In the genomic region with DNA sequence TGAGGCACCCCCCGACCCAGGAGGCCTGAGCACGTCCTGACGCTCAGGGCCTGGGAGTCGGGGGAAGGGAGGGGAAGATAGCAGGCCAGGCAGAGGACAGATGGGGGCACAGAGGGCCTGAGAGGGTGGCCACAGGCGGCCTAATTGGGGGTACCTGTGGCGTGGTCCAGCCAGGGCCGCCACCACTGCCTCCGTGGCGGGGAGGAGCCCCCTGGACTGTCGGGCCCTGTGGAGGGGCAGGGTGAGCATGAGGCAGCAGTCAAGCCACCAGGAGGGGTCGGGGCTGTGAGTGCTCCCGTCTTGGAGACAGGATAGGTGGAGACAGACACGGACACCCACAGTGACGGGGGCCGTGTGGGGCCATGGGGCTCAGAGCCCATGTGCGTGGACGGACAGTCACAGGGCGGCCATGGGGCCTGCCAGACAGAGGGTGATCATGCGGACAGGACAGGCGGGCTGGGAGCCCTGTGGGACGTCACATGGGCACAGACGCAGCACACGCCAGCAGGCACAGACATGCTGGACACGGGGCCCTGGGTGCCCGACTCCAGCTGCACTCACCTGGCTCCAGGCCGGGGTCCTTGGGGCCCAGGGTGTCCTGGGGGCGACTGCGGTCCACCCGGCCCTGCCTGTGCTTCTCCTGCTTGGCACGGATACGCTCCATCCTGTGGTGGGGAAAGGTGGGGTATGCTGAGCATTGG, we compare ENCODE assay signal across 3 cellular contexts.
TF ChIP-seq lines count a peak whose summit lies in the region.

No MANE protein-coding gene starts in this region.

TF ChIP-seq in SK-N-SH, 30 proteins besides CTCF, POLR2A, EP300 and RAD21 (continues in another document):
- no peak for TF ChIP-seq YY1 (IDR thresholded peaks at IDR 0.05; ENCODE audit: low read depth)
- TF ChIP-seq, protein P1, sequence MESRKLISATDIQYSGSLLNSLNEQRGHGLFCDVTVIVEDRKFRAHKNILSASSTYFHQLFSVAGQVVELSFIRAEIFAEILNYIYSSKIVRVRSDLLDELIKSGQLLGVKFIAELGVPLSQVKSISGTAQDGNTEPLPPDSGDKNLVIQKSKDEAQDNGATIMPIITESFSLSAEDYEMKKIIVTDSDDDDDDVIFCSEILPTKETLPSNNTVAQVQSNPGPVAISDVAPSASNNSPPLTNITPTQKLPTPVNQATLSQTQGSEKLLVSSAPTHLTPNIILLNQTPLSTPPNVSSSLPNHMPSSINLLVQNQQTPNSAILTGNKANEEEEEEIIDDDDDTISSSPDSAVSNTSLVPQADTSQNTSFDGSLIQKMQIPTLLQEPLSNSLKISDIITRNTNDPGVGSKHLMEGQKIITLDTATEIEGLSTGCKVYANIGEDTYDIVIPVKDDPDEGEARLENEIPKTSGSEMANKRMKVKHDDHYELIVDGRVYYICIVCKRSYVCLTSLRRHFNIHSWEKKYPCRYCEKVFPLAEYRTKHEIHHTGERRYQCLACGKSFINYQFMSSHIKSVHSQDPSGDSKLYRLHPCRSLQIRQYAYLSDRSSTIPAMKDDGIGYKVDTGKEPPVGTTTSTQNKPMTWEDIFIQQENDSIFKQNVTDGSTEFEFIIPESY (IDR thresholded peaks at IDR 0.05; ENCODE audit: borderline replicate concordance, low read depth), result no peak
- no peak for TF ChIP-seq RCOR1 (IDR thresholded peaks at IDR 0.05; ENCODE audit: low read length)
- TF ChIP-seq CHD2 (IDR thresholded peaks at IDR 0.05; ENCODE audit: low read length, partially characterized antibody), result no peak
- TF ChIP-seq MAX (IDR thresholded peaks at IDR 0.05; ENCODE audit: low read depth), result no peak
- TF ChIP-seq TAF1 (IDR thresholded peaks at IDR 0.05; ENCODE audit: borderline replicate concordance, low read depth, low read length), result no peak
- no peak for TF ChIP-seq FOXM1 (IDR thresholded peaks at IDR 0.05; ENCODE audit: low read depth)
- TF ChIP-seq, protein P2, sequence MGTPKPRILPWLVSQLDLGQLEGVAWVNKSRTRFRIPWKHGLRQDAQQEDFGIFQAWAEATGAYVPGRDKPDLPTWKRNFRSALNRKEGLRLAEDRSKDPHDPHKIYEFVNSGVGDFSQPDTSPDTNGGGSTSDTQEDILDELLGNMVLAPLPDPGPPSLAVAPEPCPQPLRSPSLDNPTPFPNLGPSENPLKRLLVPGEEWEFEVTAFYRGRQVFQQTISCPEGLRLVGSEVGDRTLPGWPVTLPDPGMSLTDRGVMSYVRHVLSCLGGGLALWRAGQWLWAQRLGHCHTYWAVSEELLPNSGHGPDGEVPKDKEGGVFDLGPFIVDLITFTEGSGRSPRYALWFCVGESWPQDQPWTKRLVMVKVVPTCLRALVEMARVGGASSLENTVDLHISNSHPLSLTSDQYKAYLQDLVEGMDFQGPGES (IDR thresholded peaks at IDR 0.05; ENCODE audit: low read depth, low read length), result no peak
- TF ChIP-seq RXRA (IDR thresholded peaks at IDR 0.05; ENCODE audit: borderline replicate concordance, low read depth), result no peak
- no peak for TF ChIP-seq TEAD4 (IDR thresholded peaks at IDR 0.05; ENCODE audit: borderline replicate concordance, insufficient read depth)
- TF ChIP-seq EZH2phosphoT487 (IDR thresholded peaks at IDR 0.05; ENCODE audit: borderline replicate concordance, low read depth), result no peak
- TF ChIP-seq, protein P3, sequence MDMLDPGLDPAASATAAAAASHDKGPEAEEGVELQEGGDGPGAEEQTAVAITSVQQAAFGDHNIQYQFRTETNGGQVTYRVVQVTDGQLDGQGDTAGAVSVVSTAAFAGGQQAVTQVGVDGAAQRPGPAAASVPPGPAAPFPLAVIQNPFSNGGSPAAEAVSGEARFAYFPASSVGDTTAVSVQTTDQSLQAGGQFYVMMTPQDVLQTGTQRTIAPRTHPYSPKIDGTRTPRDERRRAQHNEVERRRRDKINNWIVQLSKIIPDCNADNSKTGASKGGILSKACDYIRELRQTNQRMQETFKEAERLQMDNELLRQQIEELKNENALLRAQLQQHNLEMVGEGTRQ (IDR thresholded peaks at IDR 0.05; ENCODE audit: borderline replicate concordance, low read depth, low read length), result no peak
- no peak for TF ChIP-seq FOXJ3 (CRISPR knock-in tag; IDR thresholded peaks at IDR 0.05)

TF ChIP-seq in SK-N-SH treated with all-trans-retinoic acid at 6 μM for 48 hours, 23 proteins besides CTCF, POLR2A, EP300 and RAD21:
- TF ChIP-seq TOX (CRISPR knock-in tag; IDR thresholded peaks at IDR 0.05; ENCODE audit: borderline replicate concordance), result no peak
- no peak for TF ChIP-seq ZNF8 (CRISPR knock-in tag; IDR thresholded peaks at IDR 0.05)
- no peak for TF ChIP-seq PATZ1 (CRISPR knock-in tag; IDR thresholded peaks at IDR 0.05; ENCODE audit: borderline replicate concordance)
- no peak for TF ChIP-seq CSDC2 (CRISPR knock-in tag; IDR thresholded peaks at IDR 0.05)
- TF ChIP-seq ISL1 (CRISPR knock-in tag; IDR thresholded peaks at IDR 0.05), result no peak
- TF ChIP-seq ZNF70 (CRISPR knock-in tag; IDR thresholded peaks at IDR 0.05), result no peak
- TF ChIP-seq RARB (CRISPR knock-in tag; IDR thresholded peaks at IDR 0.05), result no peak
- no peak for TF ChIP-seq ZFP3 (CRISPR knock-in tag; IDR thresholded peaks at IDR 0.05)
- no peak for TF ChIP-seq ZC3H10 (CRISPR knock-in tag; IDR thresholded peaks at IDR 0.05)
- no peak for TF ChIP-seq ZFP30 (CRISPR knock-in tag; IDR thresholded peaks at IDR 0.05)
- TF ChIP-seq SNAI2 (CRISPR knock-in tag; IDR thresholded peaks at IDR 0.05), result no peak
- no peak for TF ChIP-seq ESRRG (CRISPR knock-in tag; IDR thresholded peaks at IDR 0.05)
- no peak for TF ChIP-seq TCF4 (CRISPR knock-in tag; IDR thresholded peaks at IDR 0.05; ENCODE audit: borderline replicate concordance)
- no peak for TF ChIP-seq OSR1 (CRISPR knock-in tag; IDR thresholded peaks at IDR 0.05)
- TF ChIP-seq ZNF565 (CRISPR knock-in tag; conservative IDR thresholded peaks at IDR 0.05; ENCODE audit: low read depth), result no peak
- TF ChIP-seq, protein P4, sequence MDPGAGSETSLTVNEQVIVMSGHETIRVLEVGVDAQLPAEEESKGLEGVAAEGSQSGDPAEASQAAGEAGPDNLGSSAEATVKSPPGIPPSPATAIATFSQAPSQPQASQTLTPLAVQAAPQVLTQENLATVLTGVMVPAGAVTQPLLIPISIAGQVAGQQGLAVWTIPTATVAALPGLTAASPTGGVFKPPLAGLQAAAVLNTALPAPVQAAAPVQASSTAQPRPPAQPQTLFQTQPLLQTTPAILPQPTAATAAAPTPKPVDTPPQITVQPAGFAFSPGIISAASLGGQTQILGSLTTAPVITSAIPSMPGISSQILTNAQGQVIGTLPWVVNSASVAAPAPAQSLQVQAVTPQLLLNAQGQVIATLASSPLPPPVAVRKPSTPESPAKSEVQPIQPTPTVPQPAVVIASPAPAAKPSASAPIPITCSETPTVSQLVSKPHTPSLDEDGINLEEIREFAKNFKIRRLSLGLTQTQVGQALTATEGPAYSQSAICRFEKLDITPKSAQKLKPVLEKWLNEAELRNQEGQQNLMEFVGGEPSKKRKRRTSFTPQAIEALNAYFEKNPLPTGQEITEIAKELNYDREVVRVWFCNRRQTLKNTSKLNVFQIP (CRISPR knock-in tag; IDR thresholded peaks at IDR 0.05; ENCODE audit: borderline replicate concordance, low read depth), result no peak
- TF ChIP-seq GLIS3 (CRISPR knock-in tag; IDR thresholded peaks at IDR 0.05), result no peak
TF ChIP-seq in SK-N-SH treated with all-trans-retinoic acid at 6 μM for 48 hours: peak in this region for 0.

TF ChIP-seq in IMR-90, 13 proteins besides CTCF, POLR2A, EP300 and RAD21:
- TF ChIP-seq, protein P3 (IDR thresholded peaks at IDR 0.05; ENCODE audit: low read depth, low read length), result no peak
- TF ChIP-seq NFE2L2 (IDR thresholded peaks at IDR 0.05; ENCODE audit: low read depth, low read length) (no peak), RFX5 (IDR thresholded peaks at IDR 0.05; ENCODE audit: low read depth, low read length) (no peak), ELK1 (IDR thresholded peaks at IDR 0.05; ENCODE audit: borderline replicate concordance, low read depth, low read length) (no peak), MXI1 (IDR thresholded peaks at IDR 0.05; ENCODE audit: borderline replicate concordance, low read depth, low read length) (no peak), MAFK (IDR thresholded peaks at IDR 0.05; ENCODE audit: low read depth, low read length) (no peak), CEBPB (IDR thresholded peaks at IDR 0.05; ENCODE audit: low read depth, low read length) (no peak), RCOR1 (IDR thresholded peaks at IDR 0.05; ENCODE audit: insufficient replicate concordance, low read length) (no peak), BHLHE40 (IDR thresholded peaks at IDR 0.05; ENCODE audit: low read depth, low read length) (no peak), MAZ (IDR thresholded peaks at IDR 0.05; ENCODE audit: borderline replicate concordance, low read depth, low read length) (no peak), SMC3 (IDR thresholded peaks at IDR 0.05; ENCODE audit: low read depth, low read length) (no peak), FOS (IDR thresholded peaks at IDR 0.05; ENCODE audit: low read depth, low read length) (no peak), CHD1 (IDR thresholded peaks at IDR 0.05; ENCODE audit: low read depth, low read length) (no peak)
TF ChIP-seq in IMR-90: peak in this region for 0.
